ENCODE assay signal across 17 cellular contexts in genomic region chr13:59468396-59468795, GRCh38.
"Had no signal": no experiment of that assay in that cellular context is flagged by ENCODE, and none has a peak within 500 bp of the region (broad histone marks: within the 10 kb centered on the region; RNA-seq: fewer than 3 reads in every experiment).

No MANE protein-coding gene starts in this region.

- ATAC-seq: gastrocnemius medialis; left lobe of liver; natural killer cell treated with Interleukin-12 subunit alpha and Interleukin-12 subunit beta and Interleukin-15 and Interleukin-18, amount 100 ng/mL, for 72 hours; stimulated activated memory B cell treated with anti-CD40 and anti-IgM and Interleukin-4, amounts not matched to agents 10 μg/mL and 1 μg/mL and 100 μg/mL, for 72 hours; upper lobe of right lung had no signal

- H3K36me3 Mint-ChIP-seq: neural progenitor cell; stimulated activated memory B cell treated with anti-CD40 and anti-IgM and Interleukin-4, amounts not matched to agents 10 μg/mL and 1 μg/mL and 100 μg/mL, for 72 hours had no signal

- DNase-seq: effector memory CD4-positive, alpha-beta T cell; gastrocnemius medialis; islet precursor cell; mammary epithelial cell; nucleus accumbens; ovary; small intestine; stimulated activated CD4-positive, alpha-beta T cell treated with anti-CD3 and anti-CD28 coated beads, Interleukin-2, amount 100 ng/mL, for 48 hours; stimulated activated CD8-positive, alpha-beta memory T cell treated with anti-CD3 and anti-CD28 coated beads, Interleukin-4, amount 100 ng/mL, for 48 hours; tibial artery; upper lobe of right lung had no signal

- H3K27ac Mint-ChIP-seq: mesothelial cell of epicardium; natural killer cell treated with Interleukin-12 subunit alpha and Interleukin-12 subunit beta and Interleukin-15 and Interleukin-18, amount 100 ng/mL, for 72 hours; neural progenitor cell; stimulated activated memory B cell treated with anti-CD40 and anti-IgM and Interleukin-4, amounts not matched to agents 10 μg/mL and 1 μg/mL and 100 μg/mL, for 72 hours; stimulated activated naive CD8-positive, alpha-beta T cell treated with anti-CD3 and anti-CD28 coated beads, Interleukin-15, Interleukin-2, amounts not matched to agents 100 ng/mL and 50 ng/mL, for 24 hours had no signal

- H3K4me3 Mint-ChIP-seq: mesothelial cell of epicardium; natural killer cell treated with Interleukin-12 subunit alpha and Interleukin-12 subunit beta and Interleukin-15 and Interleukin-18, amount 100 ng/mL, for 72 hours; neural progenitor cell; stimulated activated memory B cell treated with anti-CD40 and anti-IgM and Interleukin-4, amounts not matched to agents 10 μg/mL and 1 μg/mL and 100 μg/mL, for 72 hours; stimulated activated naive CD8-positive, alpha-beta T cell treated with anti-CD3 and anti-CD28 coated beads, Interleukin-15, Interleukin-2, amounts not matched to agents 100 ng/mL and 50 ng/mL, for 24 hours had no signal
